ENCODE assay signal across 11 cellular contexts in genomic region chr6:36977470-36977941, GRCh38. TPM values are rescaled to one million over a fixed set of nuclear protein-coding genes. Genes with fewer than 3 reads are reported as not detected.
DNase-seq lines count a peak whose midpoint lies in the region; ATAC-seq, FAIRE-seq and TF ChIP-seq lines count a peak whose summit lies in the region.
"Had no signal": no experiment of that assay in that cellular context is flagged by ENCODE, and none has a peak within 500 bp of the region (broad histone marks: within the 10 kb centered on the region; RNA-seq: fewer than 3 reads in every experiment).

No MANE protein-coding gene starts in this region.

- H3K27me3 Mint-ChIP-seq in HFFc6 (ENCODE audit: insufficient read depth) (no peaks in the 10 kb centered on the region; the same call in 1 of the 2 replicates), nephron (ENCODE audit: low read depth) (no peaks in the 10 kb centered on the region)
- H3K27me3 Mint-ChIP-seq: activated CD4-positive, alpha-beta T cell treated with anti-CD3 and anti-CD28 coated beads, Interleukin-2, amount 10 ng/mL, durations not matched to agents 24 days and 14 days; stimulated activated naive CD8-positive, alpha-beta T cell treated with anti-CD3 and anti-CD28 coated beads, Interleukin-15, Interleukin-2, amounts not matched to agents 100 ng/mL and 50 ng/mL, for 24 hours had no signal

- no peak for DNase-seq in BJ (ENCODE audit: low read depth)
- no peak for DNase-seq in HFFc6
- no peak for DNase-seq in caudate nucleus (lab: John Stamatoyannopoulos, UW)
- DNase-seq in NCI-H187 (lab: John Stamatoyannopoulos, UW) = no peak
- DNase-seq in kidney = no peak
- DNase-seq in NCI-H748 treated with DMSO at 0.1 percent for 48 hours (lab: John Stamatoyannopoulos, UW) = no peak
- DNase-seq: activated CD4-positive, alpha-beta T cell treated with anti-CD3 and anti-CD28 coated beads, Interleukin-2, amount 10 ng/mL, durations not matched to agents 24 days and 14 days had no signal

- H3K27ac ChIP-seq in caudate nucleus (ENCODE audit: low read depth, low read length) (peak overlapping the region; percentile 6), kidney (ENCODE audit: low read depth in 2 of 2, low read length in 2 of 2) (no peak overlapping the region)
- H3K27ac ChIP-seq: neutrophil had no signal

- FAIRE-seq in kidney (lab: Jason Lieb, UNC) = no peak

- POLR2A ChIA-PET in BJ (lab: Charles Lee) = interaction anchor here (0.6 kb wide), 1 partner anchor 101 kb away, joined by 3 read pairs; no protein-coding TSS in a partner anchor

- peak; percentile 45; the same call in 1 of the 2 replicates for TF ChIP-seq CTCF in BJ (IDR thresholded peaks at IDR 0.05; ENCODE audit: insufficient read depth, low read depth, low read length)
- peak; percentile 78 for TF ChIP-seq CTCF in HFFc6 (IDR thresholded peaks at IDR 0.05)
- peak in 2 of 3 experiments; percentile 37 to 43 for TF ChIP-seq CTCF in nephron (IDR thresholded peaks at IDR 0.05; ENCODE audit: unreplicated experiment in 3 of 3)
- TF ChIP-seq CTCF in kidney (IDR thresholded peaks at IDR 0.05; ENCODE audit: borderline replicate concordance, extremely low read depth, insufficient read depth) = no peak

- H3K9ac ChIP-seq in kidney (ENCODE audit: low read length in 2 of 2) = no peak overlapping the region

- no peak for ATAC-seq in HG02610 (IDR thresholded peaks at IDR 0.05; ENCODE audit: unreplicated experiment)

- H3K4me3 Mint-ChIP-seq in HFFc6 (no peak overlapping the region), nephron (no peak overlapping the region)
- H3K4me3 Mint-ChIP-seq: activated CD4-positive, alpha-beta T cell treated with anti-CD3 and anti-CD28 coated beads, Interleukin-2, amount 10 ng/mL, durations not matched to agents 24 days and 14 days; stimulated activated naive CD8-positive, alpha-beta T cell treated with anti-CD3 and anti-CD28 coated beads, Interleukin-15, Interleukin-2, amounts not matched to agents 100 ng/mL and 50 ng/mL, for 24 hours had no signal

- H3K36me3 ChIP-seq in BJ (ENCODE audit: control insufficient read depth, insufficient read depth, low read length) = peaks cover 35% of the 10 kb centered on the region
- H3K36me3 ChIP-seq in kidney (ENCODE audit: control insufficient read depth in 1 of 2, insufficient read depth in 2 of 2, low read length in 2 of 2) = peaks cover 50 to 51% of the 10 kb centered on the region in 2 donors

- H3K27ac Mint-ChIP-seq in HFFc6 (no peak overlapping the region), nephron (no peak overlapping the region)
- H3K27ac Mint-ChIP-seq: activated CD4-positive, alpha-beta T cell treated with anti-CD3 and anti-CD28 coated beads, Interleukin-2, amount 10 ng/mL, durations not matched to agents 24 days and 14 days; stimulated activated naive CD8-positive, alpha-beta T cell treated with anti-CD3 and anti-CD28 coated beads, Interleukin-15, Interleukin-2, amounts not matched to agents 100 ng/mL and 50 ng/mL, for 24 hours had no signal

- H3K9me3 Mint-ChIP-seq in HFFc6 (no peaks in the 10 kb centered on the region), nephron (no peaks in the 10 kb centered on the region)
- H3K9me3 Mint-ChIP-seq: activated CD4-positive, alpha-beta T cell treated with anti-CD3 and anti-CD28 coated beads, Interleukin-2, amount 10 ng/mL, durations not matched to agents 24 days and 14 days; stimulated activated naive CD8-positive, alpha-beta T cell treated with anti-CD3 and anti-CD28 coated beads, Interleukin-15, Interleukin-2, amounts not matched to agents 100 ng/mL and 50 ng/mL, for 24 hours had no signal

- H3K4me1 Mint-ChIP-seq in HFFc6 (ENCODE audit: low read depth) (peaks cover 36% of the 10 kb centered on the region), nephron (peaks cover 31% of the 10 kb centered on the region)

- no peak overlapping the region for H3K4me3 ChIP-seq in BJ (ENCODE audit: low read depth, low read length)
- no peak overlapping the region for H3K4me3 ChIP-seq in kidney (ENCODE audit: low read length in 2 of 2)

- intact Hi-C loops in kidney (cut with DNase I) = no loop called here

- H3K4me1 ChIP-seq in kidney (ENCODE audit: control insufficient read depth in 1 of 2, insufficient read depth in 1 of 2, low read depth in 1 of 2, low read length in 2 of 2) = peaks cover 0 to 12% of the 10 kb centered on the region in 2 donors

- no peaks in the 10 kb centered on the region for H3K27me3 ChIP-seq in BJ (ENCODE audit: control insufficient read depth, insufficient read depth, low read length)
- H3K27me3 ChIP-seq: neutrophil had no signal

- H3K36me3 Mint-ChIP-seq in HFFc6 (ENCODE audit: low read depth) (peaks cover 29% of the 10 kb centered on the region; the same call in 1 of the 2 replicates), nephron (ENCODE audit: low read depth) (peaks cover 63% of the 10 kb centered on the region)

- CTCF ChIA-PET in BJ (lab: Yijun Ruan, JAX) = interaction anchor here (1.0 to 8.6 kb wide), 5 partner anchors 8 to 218 kb away, joined by 3 to 61 read pairs (median 3); partner anchors contain the start of genes C6orf89 and MTCH1

- H3K9me3 ChIP-seq in kidney (ENCODE audit: control insufficient read depth in 1 of 2, low read length in 2 of 2) = no peaks in the 10 kb centered on the region
- H3K9me3 ChIP-seq: neutrophil had no signal

RNA-seq across cellular contexts. Expression of gene MTCH1, which starts 8.5 kb away (rescaled TPM):
- polyA plus RNA-seq in BJ (2011; rRNA removed) (123 and 207 TPM in 2 replicates), kidney (ENCODE audit: insufficient read depth, low read depth, low replicate concordance) (202 TPM)
- 103 and 111 TPM in 2 replicates for polyA minus RNA-seq in BJ (2011; rRNA and poly(A)+ RNA removed)
- total RNA-seq in HFFc6 (2021; fragmentation: NEBNext Ultra II Directional; extraction: Animal tissue kit (Norgen Biotek cat#: 25700)) = 100 to 1,000 TPM; 263 to 301 (median 281) TPM
- 194 TPM for total RNA-seq in kidney

RNA-seq across cellular contexts. Expression of gene PI16, which starts 23.0 kb away (rescaled TPM):
- polyA plus RNA-seq in BJ (2011; rRNA removed) (0.09 and 0.21 TPM in 2 replicates), kidney (ENCODE audit: insufficient read depth, low read depth, low replicate concordance) (3.5 TPM)
- not detected in 2 replicates for polyA minus RNA-seq in BJ (2011; rRNA and poly(A)+ RNA removed)
- total RNA-seq in HFFc6 (2021; fragmentation: NEBNext Ultra II Directional; extraction: Animal tissue kit (Norgen Biotek cat#: 25700)) = not detected
- total RNA-seq in kidney = 1.7 TPM
- total RNA-seq: activated CD4-positive, alpha-beta T cell treated with anti-CD3 and anti-CD28 coated beads, Interleukin-2, amount 10 ng/mL, durations not matched to agents 24 days and 14 days had no signal

RNA-seq across cellular contexts. Expression of gene FGD2, which starts 27.9 kb away (rescaled TPM):
- polyA plus RNA-seq in BJ (2011; rRNA removed) (not detected in 2 replicates), kidney (ENCODE audit: insufficient read depth, low read depth, low replicate concordance) (0.97 TPM)
- not detected in 2 replicates for polyA minus RNA-seq in BJ (2011; rRNA and poly(A)+ RNA removed)
- not detected for total RNA-seq in HFFc6 (2021; fragmentation: NEBNext Ultra II Directional; extraction: Animal tissue kit (Norgen Biotek cat#: 25700))
- total RNA-seq in kidney = 49.5 TPM

Comparison
In these comparisons a context has a peak if more than half of its experiments do, and no peak if none do; other contexts are left out.
1. RNA of gene FGD2, which starts 27.9 kb away (total RNA-seq): 49.5 TPM in kidney (single experiment); not detected in HFFc6; every median in the first group is over 10 times any median in the second.